In genomic region chr2:45399040-45399784, GRCh38 we compare ENCODE assay signal across 29 cellular contexts.
"Had no signal": no experiment of that assay in that cellular context is flagged by ENCODE, and none has a peak within 500 bp of the region (broad histone marks: within the 10 kb centered on the region; RNA-seq: fewer than 3 reads in every experiment).

No MANE protein-coding gene starts in this region.

- H3K27me3 ChIP-seq: ascending aorta, breast epithelium, cardiac muscle cell, colonic mucosa, esophagus squamous epithelium, gastroesophageal sphincter, heart right ventricle had no signal

- H3K36me3 ChIP-seq: ascending aorta, breast epithelium, cardiac muscle cell, colonic mucosa, esophagus squamous epithelium had no signal

- FAIRE-seq: endometrium, endothelial cell of umbilical vein had no signal

- DNase-seq: activated CD4-positive, alpha-beta memory T cell treated with anti-CD3 and anti-CD28 coated beads, Interleukin-2, amount 10 ng/mL, durations not matched to agents 7 days and 5 days; activated CD4-positive, alpha-beta T cell treated with anti-CD3 and anti-CD28 coated beads for 1 hour; activated CD4-positive, alpha-beta T cell treated with anti-CD3 and anti-CD28 coated beads for 4 hours; activated CD4-positive, alpha-beta T cell treated with anti-CD3 and anti-CD28 coated beads, Interleukin-2, amount 10 ng/mL, durations not matched to agents 7 days and 5 days; activated CD4-positive, alpha-beta T cell treated with anti-CD3 and anti-CD28 coated beads, Interleukin-2, amount 50 U/mL, for 4 hours; activated CD8-positive, alpha-beta memory T cell treated with anti-CD3 and anti-CD28 coated beads, Interleukin-2, amount 50 U/mL, for 48 hours; activated gamma-delta T cell; activated naive CD4-positive, alpha-beta T cell; activated naive CD4-positive, alpha-beta T cell treated with anti-CD3 and anti-CD28 coated beads, Interleukin-2, amount 10 ng/mL, durations not matched to agents 7 days and 5 days; activated naive CD8-positive, alpha-beta T cell treated with anti-CD3 and anti-CD28 coated beads, Interleukin-2, amount 10 ng/mL, durations not matched to agents 7 days and 5 days; activated T-cell treated with anti-CD3 and anti-CD28 coated beads for 4 hours; activated T-cell treated with anti-CD3 and anti-CD28 coated beads, Interleukin-2, amount 50 U/mL, for 24 hours; activated T-cell treated with anti-CD3 and anti-CD28 coated beads, Interleukin-2, amount 50 U/mL, for 72 hours; central memory CD4-positive, alpha-beta T cell; cerebellar nuclear complex; colonic mucosa; effector CD8-positive, alpha-beta T cell; esophagus squamous epithelium; foreskin melanocyte; heart right ventricle; T-helper 2 cell had no signal

- ATAC-seq: activated naive CD4-positive, alpha-beta T cell treated with anti-CD3 and anti-CD28 coated beads, Interleukin-2, amount 50 U/mL, for 72 hours; activated T-cell treated with anti-CD3 and anti-CD28 coated beads, Interleukin-2, amount 50 U/mL, for 72 hours; gastroesophageal sphincter; heart right ventricle had no signal

- H3K9me3 ChIP-seq: ascending aorta, breast epithelium, colonic mucosa, esophagus squamous epithelium, gastroesophageal sphincter, heart right ventricle had no signal

- H3K4me1 ChIP-seq: ascending aorta, breast epithelium, colonic mucosa, esophagus squamous epithelium, gastroesophageal sphincter, heart right ventricle had no signal

- H3K27ac ChIP-seq: ascending aorta, breast epithelium, cardiac muscle cell, colonic mucosa, epithelial cell of prostate, esophagus squamous epithelium, gastroesophageal sphincter, heart right ventricle had no signal

- H3K4me3 ChIP-seq: ascending aorta, breast epithelium, cardiac muscle cell, colonic mucosa, esophagus squamous epithelium, gastroesophageal sphincter, heart right ventricle had no signal
